Comparison of ENCODE assay signal across 9 cellular contexts in genomic region chr1:215083408-215083961, GRCh38. TPM values are rescaled to one million over a fixed set of nuclear protein-coding genes. Genes with fewer than 3 reads are reported as not detected.
DNase-seq lines count a peak whose midpoint lies in the region; ATAC-seq and TF ChIP-seq lines count a peak whose summit lies in the region.
"Had no signal": no experiment of that assay in that cellular context is flagged by ENCODE, and none has a peak within 500 bp of the region (broad histone marks: within the 10 kb centered on the region; RNA-seq: fewer than 3 reads in every experiment).

No MANE protein-coding gene starts in this region.

- no peak for ATAC-seq in HG02973 (IDR thresholded peaks at IDR 0.05; ENCODE audit: unreplicated experiment)

- 4% methylated on average over 15 of the region's 22 CpGs for WGBS in mammary epithelial cell (ENCODE audit: low coverage, missing lambda C conversion rate)
- 6 to 16% methylated on average over 9 of the region's 22 CpGs for WGBS in mesodermal cell (ENCODE audit: insufficient coverage in 2 of 2), 2 experiments

- H3K27me3 ChIP-seq in ACC112 (ENCODE audit: insufficient read depth, low read length) (peaks cover 11% of the 10 kb centered on the region; the same call in 1 of the 2 replicates), HUES48 (ENCODE audit: control insufficient read depth, insufficient read depth, low read length) (peaks cover 96% of the 10 kb centered on the region), mammary epithelial cell (ENCODE audit: insufficient read depth, low read length) (peaks cover 19% of the 10 kb centered on the region), uterus (peaks cover 0 to 16% of the 10 kb centered on the region in 2 donors)

- CTCF ChIA-PET in mammary epithelial cell (lab: Charles Lee; ENCODE audit: low non-redundant PET) = no interaction called here

- H3K4me1 ChIP-seq in ACC112 (ENCODE audit: control insufficient read depth, insufficient read depth, low read length, unreplicated experiment) (peaks cover 11% of the 10 kb centered on the region), HUES48 (ENCODE audit: control insufficient read depth, insufficient read depth, low read length) (0 out of 2 replicates have a peak, but pooled peaks cover 7% of the 10 kb centered on the region), mammary epithelial cell (ENCODE audit: insufficient read depth, low read length) (peaks cover 13% of the 10 kb centered on the region), mesodermal cell (ENCODE audit: control insufficient read depth, insufficient read depth, low read length, poor library complexity, severe bottlenecking) (peaks cover 9% of the 10 kb centered on the region), uterus (peaks cover 0 to 6% of the 10 kb centered on the region in 2 donors)

- H3K4me3 ChIP-seq in ACC112 (ENCODE audit: low read depth, low read length) = peak overlapping the region; percentile 79
- peak overlapping the region; percentile 54 for H3K4me3 ChIP-seq in HUES48 (ENCODE audit: low read depth, low read length)
- H3K4me3 ChIP-seq in mammary epithelial cell (replicated peaks in 1 of 3; ENCODE audit: insufficient read depth in 1 of 3, low read depth in 2 of 3, low read length in 3 of 3) = peak overlapping the region; percentile 42 to 60 (median 48)
- peak overlapping the region; percentile 37 for H3K4me3 ChIP-seq in mesodermal cell (ENCODE audit: extremely low read depth, insufficient read depth, low read length, poor library complexity, severe bottlenecking)
- H3K4me3 ChIP-seq in uterus = peak overlapping the region in 1 of 2 donors; percentile 6

- H3K9me3 ChIP-seq in HUES48 (ENCODE audit: control insufficient read depth, insufficient read depth, low read length) = no peaks in the 10 kb centered on the region
- H3K9me3 ChIP-seq in mammary epithelial cell (replicated peaks; ENCODE audit: insufficient read depth, low read length) = no peaks in the 10 kb centered on the region
- no peaks in the 10 kb centered on the region for H3K9me3 ChIP-seq in mesodermal cell (ENCODE audit: control insufficient read depth, low read length)
- no peaks in the 10 kb centered on the region for H3K9me3 ChIP-seq in uterus

- TF ChIP-seq POLR2A in erythroblast (IDR thresholded peaks at IDR 0.05; ENCODE audit: low read length) (no peak), uterus (IDR thresholded peaks at IDR 0.05) (no peak)

- no TSS peak for BruUV-seq in mammary epithelial cell (replicated peaks; lab: Mats Ljungman, UMichigan)

- H3K27ac ChIP-seq in ACC112 (ENCODE audit: low read depth, low read length) = no peak overlapping the region
- no peak overlapping the region for H3K27ac ChIP-seq in HUES48 (ENCODE audit: low read depth, low read length)
- no peak overlapping the region for H3K27ac ChIP-seq in mammary epithelial cell (ENCODE audit: insufficient read depth, low read depth, low read length)
- H3K27ac ChIP-seq in mesodermal cell (ENCODE audit: low read depth, low read length, severe bottlenecking) = no peak overlapping the region
- no peak overlapping the region for H3K27ac ChIP-seq in uterus

- dilution Hi-C loops in mammary epithelial cell (cut with HindIII; ENCODE audit: low sequenced_read_pairs) = loop anchor here (5.0 kb wide), 1 partner anchor 49 kb away; no protein-coding TSS in a partner anchor

- H2AFZ ChIP-seq in ACC112 (ENCODE audit: low read length, unreplicated experiment) = peak overlapping the region; percentile 53
- H2AFZ ChIP-seq in mammary epithelial cell (ENCODE audit: low read depth, low read length) = peak overlapping the region; percentile 68

- no peaks in the 10 kb centered on the region for H4K20me1 ChIP-seq in mammary epithelial cell (ENCODE audit: insufficient read depth, low read length)

- no peak for DNase-seq in mammary epithelial cell
- no peak for DNase-seq in erythroblast (lab: John Stamatoyannopoulos, UW)
- DNase-seq in cerebellum (ENCODE audit: low spot score) = no peak
- DNase-seq in uterus = no peak

- H3K4me2 ChIP-seq in mammary epithelial cell (ENCODE audit: insufficient read depth, low read depth, low read length) = peak overlapping the region; percentile 100

- H3K79me2 ChIP-seq in ACC112 (ENCODE audit: control insufficient read depth, insufficient read depth, low read length, unreplicated experiment) (no peaks in the 10 kb centered on the region), mammary epithelial cell (ENCODE audit: insufficient read depth, low read length) (no peaks in the 10 kb centered on the region)

- intact Hi-C loops in mammary epithelial cell (cut with micrococcal nuclease) = no loop called here
- intact Hi-C loops in uterus (cut with DNase I; ENCODE audit: low total_unique reads) = no loop called here

- no peaks in the 10 kb centered on the region for H3K36me3 ChIP-seq in ACC112 (ENCODE audit: insufficient read depth, low read length)
- no peaks in the 10 kb centered on the region for H3K36me3 ChIP-seq in HUES48 (ENCODE audit: control insufficient read depth, insufficient read depth, low read length)
- no peaks in the 10 kb centered on the region for H3K36me3 ChIP-seq in mammary epithelial cell (ENCODE audit: insufficient read depth, low read length)
- no peaks in the 10 kb centered on the region for H3K36me3 ChIP-seq in mesodermal cell (ENCODE audit: control insufficient read depth, insufficient read depth, low read length)
- H3K36me3 ChIP-seq in uterus = no peaks in the 10 kb centered on the region

- TF ChIP-seq CTCF in mammary epithelial cell (conservative IDR thresholded peaks at IDR 0.05 in 1 of 2, IDR thresholded peaks at IDR 0.05 in 1 of 2; ENCODE audit: extremely low read depth in 1 of 2, insufficient read depth in 1 of 2, low read depth in 1 of 2, low read length in 2 of 2) = no peak
- no peak for TF ChIP-seq CTCF in uterus (IDR thresholded peaks at IDR 0.05)

- in situ Hi-C loops in mammary epithelial cell (cut with MboI; ENCODE audit: low sequenced_read_pairs in 2 of 2) = no loop called here

- H3K9ac ChIP-seq in HUES48 (ENCODE audit: low read depth, low read length) (no peak overlapping the region), mammary epithelial cell (ENCODE audit: insufficient read depth, low read length) (no peak overlapping the region)

RNA-seq across cellular contexts. Expression of gene KCNK2, which starts 0.9 kb away (rescaled TPM):
- total RNA-seq in mammary epithelial cell = under 1 TPM in 1 of 2 donors, not detected in 1; 0.67 TPM
- polyA plus RNA-seq in mammary epithelial cell = 0.05 TPM
- not detected for polyA minus RNA-seq in mammary epithelial cell
- 0.63 TPM for polyA plus RNA-seq in mesodermal cell (2013, experiment 1 of 2)
- polyA plus RNA-seq in mesodermal cell (2013, experiment 2 of 2) = 0.40 TPM
- total RNA-seq in cerebellum = 21.9 TPM
- total RNA-seq in uterus = 1 to 10 TPM in 2 of 4 donors, not detected in 2; 3.0 to 3.8 TPM
- polyA plus RNA-seq: IgD-negative memory B cell had no signal
